Comparison of ENCODE assay signal across 8 cellular contexts in the genomic region with DNA sequence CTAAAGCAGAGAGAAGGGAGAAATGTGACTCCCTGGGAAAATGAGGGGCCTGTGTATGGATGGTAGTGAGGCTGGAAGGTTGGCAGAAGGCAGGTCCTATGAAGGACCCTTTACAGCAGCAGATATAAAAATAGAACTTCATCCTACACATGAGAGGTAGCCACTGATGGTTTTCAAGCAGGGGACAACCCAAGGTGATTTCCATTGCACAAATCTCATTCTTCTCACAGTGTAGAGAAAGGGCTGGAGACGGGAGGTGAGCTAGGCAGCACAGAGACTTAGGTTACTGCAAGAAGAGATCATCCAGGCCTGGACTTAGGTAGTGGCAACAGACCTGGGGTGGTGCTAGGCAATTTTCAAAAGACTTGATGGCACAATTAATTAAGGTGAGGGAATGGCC. TPM values are rescaled to one million over a fixed set of nuclear protein-coding genes. Genes with fewer than 3 reads are reported as not detected.
A peak's percentile ranks its signal among the peaks of the same experiment; 100 is the strongest.
DNase-seq lines count a peak whose midpoint lies in the region; ATAC-seq, FAIRE-seq and TF ChIP-seq lines count a peak whose summit lies in the region.

No MANE protein-coding gene starts in this region.

- peak; percentile 68 for FAIRE-seq in GM12891 (lab: Jason Lieb, UNC)

- H3K4me1 ChIP-seq in Panc1 (ENCODE audit: control insufficient read depth, insufficient read depth, low read length), result peaks cover 97% of the 10 kb centered on the region

- H3K36me3 ChIP-seq in Panc1 (ENCODE audit: control insufficient read depth, insufficient read depth, low read length), result no peaks in the 10 kb centered on the region

- no TSS peak for BruUV-seq in Panc1 (replicated peaks; lab: Mats Ljungman, UMichigan)

- ATAC-seq in GM19438 (IDR thresholded peaks at IDR 0.05; ENCODE audit: low read depth, unreplicated experiment) (peak; percentile 42), HG02885 (IDR thresholded peaks at IDR 0.05; ENCODE audit: poor library complexity, unreplicated experiment) (peak; percentile 71), Panc1 (no peak), Right ventricle myocardium superior (ENCODE audit: poor library complexity) (no peak)

- H3K9me3 ChIP-seq in Panc1 (ENCODE audit: control insufficient read depth, insufficient read depth, low read depth, low read length), result no peaks in the 10 kb centered on the region

- H3K27ac ChIP-seq in Panc1 (ENCODE audit: low read length), result peak overlapping the region; percentile 96

- H3K4me3 ChIP-seq in Panc1 (ENCODE audit: low read depth in 2 of 2, low read length in 2 of 2), result no peak overlapping the region

- intact Hi-C loops in Panc1 (cut with micrococcal nuclease; ENCODE audit: unreplicated experiment), result no loop called here
- intact Hi-C loops in Right ventricle myocardium superior (cut with DNase I), result no loop called here

- POLR2A ChIA-PET in Panc1 (lab: Charles Lee), result no interaction called here

- DNase-seq in GM12891 (ENCODE audit: insufficient read length, low spot score) (no peak), Panc1 (ENCODE audit: low read depth, low spot score) (no peak), NCI-H2171 treated with DMSO at 0.1 percent for 48 hours (lab: John Stamatoyannopoulos, UW) (no peak), Right ventricle myocardium superior (no peak), SW480 (ENCODE audit: low spot score) (no peak)
- DNase-seq in activated T-cell treated with anti-CD3 and anti-CD28 coated beads, Interleukin-2, amount 50 U/mL, for 48 hours, result no peak

- CTCF ChIA-PET in Panc1 (lab: Charles Lee), result no interaction called here

- in situ Hi-C loops in Panc1 (cut with HindIII; ENCODE audit: low pct_unique_long_range_greater_than_20kb, low sequenced_read_pairs), result no loop called here

- no peaks in the 10 kb centered on the region for H3K27me3 ChIP-seq in Panc1 (ENCODE audit: control insufficient read depth, insufficient read depth, low read length)

- TF ChIP-seq POLR2A in GM12891 (IDR thresholded peaks at IDR 0.05; ENCODE audit: low read depth, low read length), result no peak

- no peak for TF ChIP-seq CTCF in Panc1 (IDR thresholded peaks at IDR 0.05)

TF ChIP-seq in GM12891, 5 proteins besides CTCF, POLR2A, EP300 and RAD21:
- 0 out of 2 replicates have a peak, but pooled peaks have one; percentile 7 for TF ChIP-seq TAF1 (IDR thresholded peaks at IDR 0.05; ENCODE audit: low read depth, low read length)
- TF ChIP-seq PAX5 (IDR thresholded peaks at IDR 0.05; ENCODE audit: insufficient read depth, low read length, severe bottlenecking), result no peak
- TF ChIP-seq POLR2AphosphoS5 (IDR thresholded peaks at IDR 0.05; ENCODE audit: low read depth, low read length), result no peak

RNA-seq across cellular contexts. Expression of a gene that starts 30.7 kb away (rescaled TPM):
- polyA plus RNA-seq in GM12891 (2012; ENCODE audit: low read depth, missing spikeins), result 7.5 TPM
- total RNA-seq in Panc1 (2021; ENCODE audit: unreplicated experiment) (56.7 TPM), Right ventricle myocardium superior (11.0 TPM)
- 32.2 TPM for polyA plus RNA-seq in Panc1 (2012; ENCODE audit: insufficient read length)

Comparison
In these comparisons a context has a peak if more than half of its experiments do, and no peak if none do; other contexts are left out.
1. ATAC-seq: peak in GM19438 (single experiment) and HG02885 (single experiment); none in Panc1 (single experiment) and Right ventricle myocardium superior (single experiment).